ENCODE assay signal across 22 cellular contexts in genomic region chr1:3817821-3818597, GRCh38. TPM values are rescaled to one million over a fixed set of nuclear protein-coding genes. Genes with fewer than 3 reads are reported as not detected.
DNase-seq lines count a peak whose midpoint lies in the region; ATAC-seq and TF ChIP-seq lines count a peak whose summit lies in the region.
"Had no signal": no experiment of that assay in that cellular context is flagged by ENCODE, and none has a peak within 500 bp of the region (broad histone marks: within the 10 kb centered on the region; RNA-seq: fewer than 3 reads in every experiment).

No MANE protein-coding gene starts in this region.

- BruUV-seq in Calu3 (replicated peaks; lab: Mats Ljungman, UMichigan): no TSS peak
- no TSS peak for BruUV-seq in Panc1 (replicated peaks; lab: Mats Ljungman, UMichigan)

- H3K4me2 ChIP-seq in neuronal stem cell (ENCODE audit: insufficient read depth, low read length, poor library complexity, severe bottlenecking): no peak overlapping the region

- peak overlapping the region; percentile 39 for H2BK5ac ChIP-seq in neuronal stem cell (ENCODE audit: low read length)

- DNase-seq in Calu3: no peak
- DNase-seq in Panc1 (ENCODE audit: low read depth, low spot score): no peak
- DNase-seq in glutamatergic neuron: no peak
- DNase-seq in neuronal stem cell (ENCODE audit: low spot score): no peak
- no peak for DNase-seq in mucosa of gallbladder (ENCODE audit: low spot score)
- no peak for DNase-seq in stimulated activated CD4-positive, alpha-beta T cell treated with anti-CD3 and anti-CD28 coated beads, Interleukin-15, amount 100 ng/mL, for 24 hours
- no peak for DNase-seq in NCI-H1930 (lab: John Stamatoyannopoulos, UW)
- DNase-seq: AML-193; C1 segment of cervical spinal cord; CD8-positive, alpha-beta T cell; DMS153; H7; MG63; NCI-H1048; NCI-H1417 treated with DMSO at 0.1 percent for 48 hours; NCI-H187 treated with DMSO at 0.1 percent for 48 hours; NCI-H2227 treated with DMSO at 0.1 percent for 48 hours; NCI-H510A; SIG-M5 had no signal

- no peak overlapping the region for H2AFZ ChIP-seq in neuronal stem cell (ENCODE audit: low read length)

- H3K27me3 Mint-ChIP-seq in Calu3 (ENCODE audit: unreplicated experiment): no peaks in the 10 kb centered on the region
- peaks cover 28% of the 10 kb centered on the region for H3K27me3 Mint-ChIP-seq in glutamatergic neuron (ENCODE audit: unreplicated experiment)

- intact Hi-C loops in Calu3 (cut with micrococcal nuclease; ENCODE audit: unreplicated experiment): no loop called here
- intact Hi-C loops in Panc1 (cut with micrococcal nuclease; ENCODE audit: unreplicated experiment): no loop called here

- CTCF ChIA-PET in Calu3 (lab: Charles Lee) (no interaction called here), Panc1 (lab: Charles Lee) (no interaction called here)

- H4K8ac ChIP-seq in neuronal stem cell (ENCODE audit: low read depth, low read length): peak overlapping the region; percentile 82

- peak; percentile 10; the same call in 1 of the 2 replicates for ATAC-seq in Panc1
- no peak for ATAC-seq in HG02588 (IDR thresholded peaks at IDR 0.05; ENCODE audit: unreplicated experiment)
- ATAC-seq: CD8-positive, alpha-beta T cell had no signal

- no peak overlapping the region for H2BK120ac ChIP-seq in neuronal stem cell (ENCODE audit: low read depth, low read length)

- H3K9me3 Mint-ChIP-seq in Calu3 (ENCODE audit: low read depth, unreplicated experiment) (no peaks in the 10 kb centered on the region), glutamatergic neuron (ENCODE audit: unreplicated experiment) (peaks cover 21% of the 10 kb centered on the region)
- H3K9me3 Mint-ChIP-seq: CD8-positive, alpha-beta T cell had no signal

- H3K9me3 ChIP-seq in Panc1 (ENCODE audit: control insufficient read depth, insufficient read depth, low read depth, low read length) (no peaks in the 10 kb centered on the region), neuronal stem cell (replicated peaks in 1 of 2; ENCODE audit: control insufficient read depth in 2 of 2, insufficient read depth in 1 of 2, low read depth in 1 of 2, low read length in 2 of 2) (peaks cover 0 to 2% of the 10 kb centered on the region in 2 donors)
- H3K9me3 ChIP-seq: MG63 had no signal

- peaks cover 5% of the 10 kb centered on the region for H3K36me3 Mint-ChIP-seq in Calu3 (ENCODE audit: insufficient read depth, unreplicated experiment)
- H3K36me3 Mint-ChIP-seq in glutamatergic neuron (ENCODE audit: unreplicated experiment): no peaks in the 10 kb centered on the region

- no peaks in the 10 kb centered on the region for H3K4me1 Mint-ChIP-seq in Calu3 (ENCODE audit: low read depth, unreplicated experiment)
- peaks cover 51% of the 10 kb centered on the region for H3K4me1 Mint-ChIP-seq in glutamatergic neuron (ENCODE audit: low read depth, unreplicated experiment)

- no CpG with 5 or more reads among the region's 28 CpGs for WGBS in neuronal stem cell (ENCODE audit: extremely low coverage in 2 of 2, insufficient read length in 2 of 2, insufficient replicate concordance in 1 of 2), 2 donors

- no peak overlapping the region for H3K27ac ChIP-seq in Panc1 (ENCODE audit: low read length)
- no peak overlapping the region for H3K27ac ChIP-seq in neuronal stem cell (replicated peaks; ENCODE audit: low read length)

- peak overlapping the region; percentile 80 for H3K23ac ChIP-seq in neuronal stem cell (ENCODE audit: low read depth, low read length, poor library complexity)

- H2BK12ac ChIP-seq in neuronal stem cell (ENCODE audit: low read length): no peak overlapping the region

- H3K27me3 ChIP-seq in Panc1 (ENCODE audit: control insufficient read depth, insufficient read depth, low read length) (no peaks in the 10 kb centered on the region), neuronal stem cell (ENCODE audit: control insufficient read depth in 3 of 3, insufficient read depth in 3 of 3, low read depth in 1 of 3, low read length in 3 of 3) (no peaks in the 10 kb centered on the region)
- H3K27me3 ChIP-seq: MG63 had no signal

- POLR2A ChIA-PET in Panc1 (lab: Charles Lee): no interaction called here

- peak overlapping the region; percentile 21 for H3K14ac ChIP-seq in neuronal stem cell (ENCODE audit: low read length)

- H3K79me1 ChIP-seq in neuronal stem cell (ENCODE audit: low read depth, low read length): no peaks in the 10 kb centered on the region

- H4K91ac ChIP-seq in neuronal stem cell (ENCODE audit: low read depth, low read length, poor library complexity): peak overlapping the region; percentile 24

- H3K4me3 Mint-ChIP-seq in Calu3 (ENCODE audit: low read depth, unreplicated experiment) (no peak overlapping the region), glutamatergic neuron (ENCODE audit: unreplicated experiment) (peak overlapping the region; percentile 47)
- H3K4me3 Mint-ChIP-seq: CD8-positive, alpha-beta T cell had no signal

- H3K4ac ChIP-seq in neuronal stem cell (ENCODE audit: low read length): peak overlapping the region; percentile 76

- no peak overlapping the region for H2AK5ac ChIP-seq in neuronal stem cell (ENCODE audit: low read depth, low read length)

- H3K36me3 ChIP-seq in Panc1 (ENCODE audit: control insufficient read depth, insufficient read depth, low read length) (no peaks in the 10 kb centered on the region), neuronal stem cell (replicated peaks in 1 of 2; ENCODE audit: control insufficient read depth in 2 of 2, insufficient read depth in 2 of 2, low read length in 2 of 2) (peaks cover 27 to 29% of the 10 kb centered on the region in 2 donors)

- peak overlapping the region; percentile 4 for H3K18ac ChIP-seq in neuronal stem cell (ENCODE audit: low read length)

- in situ Hi-C loops in Panc1 (cut with HindIII; ENCODE audit: low pct_unique_long_range_greater_than_20kb, low sequenced_read_pairs): no loop called here

- H3K9ac ChIP-seq in neuronal stem cell (ENCODE audit: low read depth, low read length, poor library complexity): no peak overlapping the region

- H2BK15ac ChIP-seq in neuronal stem cell (ENCODE audit: low read length): no peak overlapping the region

- no peak for TF ChIP-seq CTCF in Calu3 (IDR thresholded peaks at IDR 0.05; ENCODE audit: unreplicated experiment)
- no peak for TF ChIP-seq CTCF in Panc1 (IDR thresholded peaks at IDR 0.05)
- TF ChIP-seq CTCF in glutamatergic neuron (IDR thresholded peaks at IDR 0.05; ENCODE audit: partially characterized antibody, unreplicated experiment): no peak

- peak overlapping the region; percentile 36 for H3K27ac Mint-ChIP-seq in Calu3 (ENCODE audit: unreplicated experiment)
- peak overlapping the region; percentile 97 for H3K27ac Mint-ChIP-seq in glutamatergic neuron (ENCODE audit: unreplicated experiment)
- H3K27ac Mint-ChIP-seq: CD8-positive, alpha-beta T cell had no signal

- no peaks in the 10 kb centered on the region for H3K4me1 ChIP-seq in Panc1 (ENCODE audit: control insufficient read depth, insufficient read depth, low read length)
- peaks cover 0 to 8% of the 10 kb centered on the region in 2 donors for H3K4me1 ChIP-seq in neuronal stem cell (ENCODE audit: control insufficient read depth in 2 of 2, insufficient read depth in 1 of 2, low read depth in 1 of 2, low read length in 2 of 2)

- H3K4me3 ChIP-seq in Panc1 (ENCODE audit: low read depth in 2 of 2, low read length in 2 of 2): no peak overlapping the region
- no peak overlapping the region for H3K4me3 ChIP-seq in neuronal stem cell (ENCODE audit: low read length in 2 of 2)
- H3K4me3 ChIP-seq: MG63 had no signal

RNA-seq across cellular contexts. Expression of gene LRRC47, which starts 21.7 kb away (rescaled TPM):
- total RNA-seq in Calu3 (2022): 35.8 and 38.1 TPM in 2 replicates
- 51.0 TPM for total RNA-seq in Panc1 (2021; ENCODE audit: unreplicated experiment)
- 32.2 TPM for polyA plus RNA-seq in Panc1 (2012; ENCODE audit: insufficient read length)
- 79.7 TPM for total RNA-seq in glutamatergic neuron (ENCODE audit: unreplicated experiment)
- polyA plus RNA-seq in neuronal stem cell (2013, experiment 1 of 2): 19.7 TPM
- polyA plus RNA-seq in neuronal stem cell (2013, experiment 2 of 2): 18.6 TPM
- 43.2 TPM for total RNA-seq in mucosa of gallbladder

RNA-seq across cellular contexts. Expression of gene CEP104, which starts 39.0 kb away (rescaled TPM):
- total RNA-seq in Calu3 (2022) (29.4 and 34.3 TPM in 2 replicates), Panc1 (2021; ENCODE audit: unreplicated experiment) (52.0 TPM), glutamatergic neuron (ENCODE audit: unreplicated experiment) (102 TPM), mucosa of gallbladder (64.1 TPM)
- polyA plus RNA-seq in Panc1 (2012; ENCODE audit: insufficient read length): 45.1 TPM
- 12.6 TPM for polyA plus RNA-seq in neuronal stem cell (2013, experiment 1 of 2)
- polyA plus RNA-seq in neuronal stem cell (2013, experiment 2 of 2): 13.2 TPM

RNA-seq across cellular contexts. Expression of gene DFFB, which starts 39.3 kb away (rescaled TPM):
- total RNA-seq in Calu3 (2022) (6.5 and 6.6 TPM in 2 replicates), Panc1 (2021; ENCODE audit: unreplicated experiment) (3.0 TPM), glutamatergic neuron (ENCODE audit: unreplicated experiment) (16.4 TPM), mucosa of gallbladder (9.8 TPM)
- 3.0 TPM for polyA plus RNA-seq in Panc1 (2012; ENCODE audit: insufficient read length)
- 6.6 TPM for polyA plus RNA-seq in neuronal stem cell (2013, experiment 1 of 2)
- 7.4 TPM for polyA plus RNA-seq in neuronal stem cell (2013, experiment 2 of 2)

RNA-seq across cellular contexts. Expression of gene SMIM1, which starts 45.5 kb away (rescaled TPM):
- 2.7 and 4.2 TPM in 2 replicates for total RNA-seq in Calu3 (2022)
- total RNA-seq in Panc1 (2021; ENCODE audit: unreplicated experiment): 35.5 TPM
- polyA plus RNA-seq in Panc1 (2012; ENCODE audit: insufficient read length): 37.1 TPM
- 7.5 TPM for total RNA-seq in glutamatergic neuron (ENCODE audit: unreplicated experiment)
- 5.8 TPM for polyA plus RNA-seq in neuronal stem cell (2013, experiment 1 of 2)
- polyA plus RNA-seq in neuronal stem cell (2013, experiment 2 of 2): 5.6 TPM
- 5.9 TPM for total RNA-seq in mucosa of gallbladder
- total RNA-seq: A172, LHCN-M2 had no signal
